ENCODE assay signal across 15 cellular contexts in genomic region chr15:40437754-40438687, GRCh38. TPM values are rescaled to one million over a fixed set of nuclear protein-coding genes. Genes with fewer than 3 reads are reported as not detected.
DNase-seq lines count a peak whose midpoint lies in the region; ATAC-seq, FAIRE-seq and TF ChIP-seq lines count a peak whose summit lies in the region.
"Had no signal": no experiment of that assay in that cellular context is flagged by ENCODE, and none has a peak within 500 bp of the region (broad histone marks: within the 10 kb centered on the region; RNA-seq: fewer than 3 reads in every experiment).

No MANE protein-coding gene starts in this region.

- TF ChIP-seq CTCF in natural killer cell (IDR thresholded peaks at IDR 0.05), result no peak
- TF ChIP-seq CTCF in bronchial epithelial cell (IDR thresholded peaks at IDR 0.05; ENCODE audit: insufficient read depth, low read length, severe bottlenecking), result no peak

- peaks cover 19 to 26% of the 10 kb centered on the region in 2 donors for H3K4me1 Mint-ChIP-seq in natural killer cell treated with Interleukin-12 subunit alpha and Interleukin-12 subunit beta and Interleukin-15 and Interleukin-18, amount 100 ng/mL, for 72 hours (ENCODE audit: low read depth in 2 of 2)
- H3K4me1 Mint-ChIP-seq in natural killer cell, result peaks cover 27 to 57% of the 10 kb centered on the region in 2 donors

- H3K79me1 ChIP-seq in mesenchymal stem cell (replicated peaks; ENCODE audit: low read length, poor library complexity, severe bottlenecking), result peaks cover 2% of the 10 kb centered on the region

- H2AFZ ChIP-seq in mesenchymal stem cell (ENCODE audit: low read depth, low read length), result no peak overlapping the region

- no peak overlapping the region for H3K9ac ChIP-seq in mesenchymal stem cell (ENCODE audit: low read length)

- no peaks in the 10 kb centered on the region for H3K9me3 Mint-ChIP-seq in natural killer cell treated with Interleukin-12 subunit alpha and Interleukin-12 subunit beta and Interleukin-15 and Interleukin-18, amount 100 ng/mL, for 72 hours
- H3K9me3 Mint-ChIP-seq in natural killer cell, result no peaks in the 10 kb centered on the region
- H3K9me3 Mint-ChIP-seq: activated naive CD8-positive, alpha-beta T cell treated with anti-CD3 and anti-CD28 coated beads for 36 hours had no signal

- no peak for DNase-seq in natural killer cell treated with Interleukin-12 subunit alpha and Interleukin-12 subunit beta and Interleukin-15 and Interleukin-18, amount 100 ng/mL, for 72 hours (ENCODE audit: low spot score)
- DNase-seq in natural killer cell (no peak), bronchial epithelial cell (ENCODE audit: low read depth) (no peak), mesenchymal stem cell (no peak), NCI-H1105 (lab: John Stamatoyannopoulos, UW) (no peak), NCI-H2171 treated with DMSO at 0.1 percent for 48 hours (lab: John Stamatoyannopoulos, UW) (no peak), DMS153 treated with DMSO at 0.1 percent for 48 hours (lab: John Stamatoyannopoulos, UW; ENCODE audit: unreplicated experiment) (no peak)
- DNase-seq: activated naive CD8-positive, alpha-beta T cell treated with anti-CD3 and anti-CD28 coated beads for 36 hours; central memory CD4-positive, alpha-beta T cell; GOT3; NCI-H1436; nucleus accumbens; stimulated activated naive CD4-positive, alpha-beta T cell had no signal

- H3K4me3 Mint-ChIP-seq in natural killer cell treated with Interleukin-12 subunit alpha and Interleukin-12 subunit beta and Interleukin-15 and Interleukin-18, amount 100 ng/mL, for 72 hours, result peak overlapping the region; percentile 10
- no peak overlapping the region for H3K4me3 Mint-ChIP-seq in natural killer cell

- H3K23ac ChIP-seq in mesenchymal stem cell (ENCODE audit: low read length in 2 of 2), result peak overlapping the region in 1 of 2 experiments; percentile 16

- H3K36me3 ChIP-seq in bronchial epithelial cell (ENCODE audit: control insufficient read depth, insufficient read depth, low read length) (no peaks in the 10 kb centered on the region), mesenchymal stem cell (ENCODE audit: control insufficient read depth in 1 of 2, insufficient read depth in 2 of 2, low read depth in 1 of 2, low read length in 2 of 2) (peaks cover 0 to 3% of the 10 kb centered on the region in 2 experiments)

- peak; percentile 28 for FAIRE-seq in bronchial epithelial cell (lab: Jason Lieb, UNC)
- FAIRE-seq: D721Med had no signal

- H3K27me3 ChIP-seq in bronchial epithelial cell (ENCODE audit: control insufficient read depth, insufficient read depth, low read length), result peaks cover 22% of the 10 kb centered on the region
- peaks cover 56 to 66% of the 10 kb centered on the region in 2 experiments for H3K27me3 ChIP-seq in mesenchymal stem cell (ENCODE audit: control insufficient read depth in 1 of 2, insufficient read depth in 1 of 2, low read length in 2 of 2)

- no peak overlapping the region for H2BK120ac ChIP-seq in mesenchymal stem cell (ENCODE audit: low read depth, low read length)

- peak overlapping the region; percentile 55 for H4K91ac ChIP-seq in mesenchymal stem cell (ENCODE audit: low read length)

- no peak for ATAC-seq in natural killer cell treated with Interleukin-12 subunit alpha and Interleukin-12 subunit beta and Interleukin-15 and Interleukin-18, amount 100 ng/mL, for 72 hours
- ATAC-seq in natural killer cell (no peak), GM18867 (IDR thresholded peaks at IDR 0.05; ENCODE audit: unreplicated experiment) (no peak)

- H3K18ac ChIP-seq in mesenchymal stem cell (ENCODE audit: low read depth in 1 of 2, low read length in 2 of 2), result peak overlapping the region in 1 of 2 experiments; percentile 11

- no peak overlapping the region for H4K8ac ChIP-seq in mesenchymal stem cell (ENCODE audit: low read length)

- no peaks in the 10 kb centered on the region for H3K9me3 ChIP-seq in mesenchymal stem cell (ENCODE audit: control insufficient read depth, low read length)

- H3K27me3 Mint-ChIP-seq in natural killer cell treated with Interleukin-12 subunit alpha and Interleukin-12 subunit beta and Interleukin-15 and Interleukin-18, amount 100 ng/mL, for 72 hours, result peaks cover 7 to 24% of the 10 kb centered on the region in 2 donors
- peaks cover 13 to 27% of the 10 kb centered on the region in 2 donors for H3K27me3 Mint-ChIP-seq in natural killer cell (ENCODE audit: low read depth in 2 of 2)

- H2BK12ac ChIP-seq in mesenchymal stem cell (ENCODE audit: low read length in 2 of 2), result peak overlapping the region in 1 of 2 experiments; percentile 15

- 57% methylated on average over 14 of the region's 21 CpGs for WGBS in mesenchymal stem cell

- H2BK5ac ChIP-seq in mesenchymal stem cell (ENCODE audit: low read depth, low read length, poor library complexity, severe bottlenecking), result no peak overlapping the region

- H3K4me3 ChIP-seq in bronchial epithelial cell (ENCODE audit: low read depth, low read length), result no peak overlapping the region
- H3K4me3 ChIP-seq in mesenchymal stem cell (ENCODE audit: insufficient read depth in 1 of 2, low read depth in 1 of 2, low read length in 2 of 2), result no peak overlapping the region

- H3K27ac Mint-ChIP-seq in natural killer cell treated with Interleukin-12 subunit alpha and Interleukin-12 subunit beta and Interleukin-15 and Interleukin-18, amount 100 ng/mL, for 72 hours, result no peak overlapping the region
- peak overlapping the region in 1 of 2 donors; percentile 48 for H3K27ac Mint-ChIP-seq in natural killer cell
- H3K27ac Mint-ChIP-seq: activated naive CD8-positive, alpha-beta T cell treated with anti-CD3 and anti-CD28 coated beads for 36 hours had no signal

- H3K36me3 Mint-ChIP-seq in natural killer cell treated with Interleukin-12 subunit alpha and Interleukin-12 subunit beta and Interleukin-15 and Interleukin-18, amount 100 ng/mL, for 72 hours, result no peaks in the 10 kb centered on the region
- no peaks in the 10 kb centered on the region for H3K36me3 Mint-ChIP-seq in natural killer cell
- H3K36me3 Mint-ChIP-seq: activated naive CD8-positive, alpha-beta T cell treated with anti-CD3 and anti-CD28 coated beads for 36 hours had no signal

- intact Hi-C loops in natural killer cell (cut with micrococcal nuclease), result no loop called here

- no peak overlapping the region for H3K27ac ChIP-seq in mesenchymal stem cell (ENCODE audit: low read length, poor library complexity, severe bottlenecking)

- no peak overlapping the region for H3K4me2 ChIP-seq in mesenchymal stem cell (ENCODE audit: low read length, poor library complexity, severe bottlenecking)

- peak overlapping the region; percentile 28 for H2BK15ac ChIP-seq in mesenchymal stem cell (ENCODE audit: low read depth, poor library complexity, severe bottlenecking)

- no peak overlapping the region for H3K4ac ChIP-seq in mesenchymal stem cell (ENCODE audit: low read depth in 1 of 2, low read length in 2 of 2)

- peaks cover 33% of the 10 kb centered on the region for H3K4me1 ChIP-seq in mesenchymal stem cell (ENCODE audit: control insufficient read depth, insufficient read depth, low read depth, low read length)

- H3K14ac ChIP-seq in mesenchymal stem cell (ENCODE audit: low read length in 2 of 2), result no peak overlapping the region

- H2AK5ac ChIP-seq in mesenchymal stem cell (ENCODE audit: low read length, severe bottlenecking), result no peak overlapping the region

RNA-seq across cellular contexts. Expression of gene BAHD1, which starts 2.7 kb away (rescaled TPM):
- 10 to 100 TPM; 27.9 to 29.2 TPM for total RNA-seq in natural killer cell treated with Interleukin-12 subunit alpha and Interleukin-12 subunit beta and Interleukin-15 and Interleukin-18, amount 100 ng/mL, for 72 hours
- total RNA-seq in natural killer cell (10 to 100 TPM; 29.4 to 48.9 (median 41.8) TPM), bronchial epithelial cell (4.2 and 6.3 TPM in 2 replicates)
- polyA plus RNA-seq in mesenchymal stem cell (2013, experiment 1 of 2), result 14.7 TPM
- 14.4 TPM for polyA plus RNA-seq in mesenchymal stem cell (2013, experiment 2 of 2)

RNA-seq across cellular contexts. Expression of gene IVD, which starts 32.4 kb away (rescaled TPM):
- total RNA-seq in natural killer cell treated with Interleukin-12 subunit alpha and Interleukin-12 subunit beta and Interleukin-15 and Interleukin-18, amount 100 ng/mL, for 72 hours, result 100 to 1,000 TPM in 1 of 2 donors, 10 to 100 TPM in 1; 63.3 to 111 TPM
- total RNA-seq in natural killer cell, result 10 to 100 TPM; 56.2 to 76.8 (median 67.3) TPM
- total RNA-seq in bronchial epithelial cell, result 12.4 and 19.6 TPM in 2 replicates
- 22.1 TPM for polyA plus RNA-seq in mesenchymal stem cell (2013, experiment 1 of 2)
- polyA plus RNA-seq in mesenchymal stem cell (2013, experiment 2 of 2), result 22.4 TPM

RNA-seq across cellular contexts. Expression of gene CHST14, which starts 32.8 kb away (rescaled TPM):
- total RNA-seq in natural killer cell treated with Interleukin-12 subunit alpha and Interleukin-12 subunit beta and Interleukin-15 and Interleukin-18, amount 100 ng/mL, for 72 hours, result 10 to 100 TPM in 1 of 2 donors, 1 to 10 TPM in 1; 9.1 to 14.7 TPM
- total RNA-seq in natural killer cell (10 to 100 TPM in 2 of 3 donors, 1 to 10 TPM in 1; 9.8 to 16.7 (median 12.9) TPM), bronchial epithelial cell (1.0 and 1.1 TPM in 2 replicates)
- 19.9 TPM for polyA plus RNA-seq in mesenchymal stem cell (2013, experiment 1 of 2)
- 20.4 TPM for polyA plus RNA-seq in mesenchymal stem cell (2013, experiment 2 of 2)

RNA-seq across cellular contexts. Expression of gene KNSTRN, which starts 55.5 kb away (rescaled TPM):
- total RNA-seq in natural killer cell treated with Interleukin-12 subunit alpha and Interleukin-12 subunit beta and Interleukin-15 and Interleukin-18, amount 100 ng/mL, for 72 hours, result 10 to 100 TPM; 32.4 to 75.1 TPM
- total RNA-seq in natural killer cell, result 1 to 10 TPM; 5.4 to 7.6 (median 5.6) TPM
- total RNA-seq in bronchial epithelial cell, result 35.6 and 56.9 TPM in 2 replicates
- 11.7 TPM for polyA plus RNA-seq in mesenchymal stem cell (2013, experiment 1 of 2)
- polyA plus RNA-seq in mesenchymal stem cell (2013, experiment 2 of 2), result 12.3 TPM
